Comparison of ENCODE assay signal across 23 cellular contexts in the genomic region with DNA sequence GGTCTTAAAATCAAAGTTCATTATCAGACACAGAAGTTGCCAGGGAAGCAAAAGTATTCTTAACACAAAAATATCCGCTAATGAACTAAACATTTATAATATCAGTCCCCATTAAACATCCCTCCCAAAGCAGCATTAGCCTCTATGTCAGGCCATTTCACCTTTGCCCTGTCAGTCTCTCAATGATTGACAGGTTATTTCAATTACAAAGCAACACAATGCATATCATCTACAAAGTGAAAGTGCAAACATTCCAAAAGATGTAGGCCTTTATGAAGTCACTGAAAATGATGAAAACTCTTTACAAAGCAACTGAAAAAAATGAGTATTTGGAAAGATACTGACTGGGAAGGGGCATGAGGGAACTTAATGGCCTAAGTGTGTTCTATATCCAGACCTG.
"Had no signal": no experiment of that assay in that cellular context is flagged by ENCODE, and none has a peak within 500 bp of the region (broad histone marks: within the 10 kb centered on the region; RNA-seq: fewer than 3 reads in every experiment).

No MANE protein-coding gene starts in this region.

- H3K4me2 ChIP-seq: PC-9 had no signal

- DNase-seq: Karpas-422; KG1; MM.1S; NCI-H1092 treated with DMSO at 0.1 percent for 48 hours; NCI-H1436; NCI-H187; NCI-H2029; NCI-H2081 treated with DMSO at 0.1 percent for 48 hours; NCI-H2171; NCI-H226; NCI-H446; NCI-H510A; NCI-H524 treated with DMSO at 0.1 percent for 48 hours; NCI-H69; NCI-H774; NK-92 treated with Interleukin-12 subunit alpha and Interleukin-12 subunit beta, amount 100 ng/mL, for 24 hours; OCI-M1; PC-9; Peyer's patch; SHP77 treated with DMSO at 0.1 percent for 48 hours; SJCRH30 had no signal

- ATAC-seq: Right ventricle myocardium inferior, SK-N-SH treated with all-trans-retinoic acid at 6 μM for 48 hours had no signal

- H3K27ac ChIP-seq: PC-9, Peyer's patch, SJCRH30 had no signal

- H3K4me1 ChIP-seq: Peyer's patch, SJCRH30 had no signal

- H2AFZ ChIP-seq: PC-9 had no signal

- H3K27me3 ChIP-seq: Peyer's patch, SJCRH30 had no signal

- H3K9me3 ChIP-seq: Peyer's patch had no signal

- H3K36me3 ChIP-seq: Peyer's patch had no signal

- H3K4me3 ChIP-seq: PC-9, Peyer's patch, SJCRH30 had no signal
